ENCODE assay signal across 15 cellular contexts in genomic region chr1:183304466-183305122, GRCh38.
A peak's percentile ranks its signal among the peaks of the same experiment; 100 is the strongest.
DNase-seq lines count a peak whose midpoint lies in the region; ATAC-seq and TF ChIP-seq lines count a peak whose summit lies in the region.
"Had no signal": no experiment of that assay in that cellular context is flagged by ENCODE, and none has a peak within 500 bp of the region (broad histone marks: within the 10 kb centered on the region; RNA-seq: fewer than 3 reads in every experiment).

No MANE protein-coding gene starts in this region.

- peaks cover 7% of the 10 kb centered on the region for H3K9me3 Mint-ChIP-seq in mesothelial cell of epicardium
- peaks cover 0 to under 1% (median 0%) of the 10 kb centered on the region in 5 donors for H3K9me3 Mint-ChIP-seq in CD8-positive, alpha-beta memory T cell
- peaks cover 8% of the 10 kb centered on the region for H3K9me3 Mint-ChIP-seq in WTC11
- no peaks in the 10 kb centered on the region for H3K9me3 Mint-ChIP-seq in MCF 10A (ENCODE audit: unreplicated experiment)
- H3K9me3 Mint-ChIP-seq: T-cell had no signal

- peaks cover 3% of the 10 kb centered on the region for H3K27me3 ChIP-seq in CD8-positive, alpha-beta memory T cell (ENCODE audit: insufficient read depth, low read length, poor library complexity, severe bottlenecking)
- H3K27me3 ChIP-seq: esophagus muscularis mucosa had no signal

- CTCF ChIA-PET in CD8-positive, alpha-beta memory T cell (lab: Charles Lee), result no interaction called here
- CTCF ChIA-PET in WTC11 (lab: Charles Lee), result interaction anchor here (0.8 to 2.6 kb wide), 3 partner anchors 23 to 45 kb away, joined by 3 to 25 read pairs (median 14); no protein-coding TSS in a partner anchor
- CTCF ChIA-PET in MCF 10A (lab: Yijun Ruan, JAX), result interaction anchor here (0.5 to 8.8 kb wide), 9 partner anchors 11 to 344 kb away, joined by 3 to 89 read pairs (median 5); no protein-coding TSS in a partner anchor

- H3K27ac Mint-ChIP-seq in mesothelial cell of epicardium (peak overlapping the region; percentile 6), WTC11 (no peak overlapping the region), MCF 10A (ENCODE audit: low read depth, unreplicated experiment) (no peak overlapping the region)
- H3K27ac Mint-ChIP-seq in CD8-positive, alpha-beta memory T cell, result no peak overlapping the region
- H3K27ac Mint-ChIP-seq: T-cell had no signal

- no peak for ATAC-seq in GM18868 (IDR thresholded peaks at IDR 0.05; ENCODE audit: unreplicated experiment)
- ATAC-seq in WTC11, result no peak
- ATAC-seq: T-cell had no signal

- H3K36me3 ChIP-seq in CD8-positive, alpha-beta memory T cell (ENCODE audit: insufficient read depth, low read length), result no peaks in the 10 kb centered on the region
- H3K36me3 ChIP-seq: esophagus muscularis mucosa had no signal

- in situ Hi-C loops in G401 (cut with HindIII; ENCODE audit: low sequenced_read_pairs), result no loop called here

- H3K4me1 Mint-ChIP-seq in mesothelial cell of epicardium (peaks cover 38% of the 10 kb centered on the region), WTC11 (peaks cover 48% of the 10 kb centered on the region), MCF 10A (ENCODE audit: insufficient read depth, unreplicated experiment) (peaks cover 21% of the 10 kb centered on the region)
- H3K4me1 Mint-ChIP-seq in CD8-positive, alpha-beta memory T cell, result no peaks in the 10 kb centered on the region
- H3K4me1 Mint-ChIP-seq: T-cell had no signal

- H3K27ac ChIP-seq in CD8-positive, alpha-beta memory T cell (ENCODE audit: low read depth, low read length), result no peak overlapping the region

- no peaks in the 10 kb centered on the region for H3K36me3 Mint-ChIP-seq in mesothelial cell of epicardium
- H3K36me3 Mint-ChIP-seq in CD8-positive, alpha-beta memory T cell, result no peaks in the 10 kb centered on the region
- no peaks in the 10 kb centered on the region for H3K36me3 Mint-ChIP-seq in WTC11
- H3K36me3 Mint-ChIP-seq in MCF 10A (ENCODE audit: insufficient read depth, unreplicated experiment), result peaks cover 4% of the 10 kb centered on the region
- H3K36me3 Mint-ChIP-seq: T-cell had no signal

- BruUV-seq in MCF 10A (replicated peaks; lab: Mats Ljungman, UMichigan), result no TSS peak

- TF ChIP-seq CTCF in mesothelial cell of epicardium (IDR thresholded peaks at IDR 0.05; ENCODE audit: unreplicated experiment) (no peak), WTC11 (IDR thresholded peaks at IDR 0.05) (no peak), MCF 10A (IDR thresholded peaks at IDR 0.05; ENCODE audit: unreplicated experiment) (no peak)

- POLR2A ChIA-PET in CD8-positive, alpha-beta memory T cell (lab: Charles Lee), result no interaction called here
- POLR2A ChIA-PET in WTC11 (lab: Charles Lee) (no interaction called here), MCF 10A (lab: Yijun Ruan, JAX) (interaction anchor here (0.7 to 2.1 kb wide), 6 partner anchors 12 to 716 kb away, joined by 3 to 5 read pairs (median 3); partner anchors contain the start of gene RNASEL)

- H3K4me1 ChIP-seq in CD8-positive, alpha-beta memory T cell (ENCODE audit: insufficient read depth, low read length), result no peaks in the 10 kb centered on the region

- no peaks in the 10 kb centered on the region for H3K9me3 ChIP-seq in CD8-positive, alpha-beta memory T cell (ENCODE audit: low read length)
- H3K9me3 ChIP-seq: esophagus muscularis mucosa had no signal

- intact Hi-C loops in MCF 10A (cut with micrococcal nuclease), result no loop called here

- H3K4me3 Mint-ChIP-seq in mesothelial cell of epicardium (no peak overlapping the region), WTC11 (no peak overlapping the region), MCF 10A (ENCODE audit: unreplicated experiment) (no peak overlapping the region)
- no peak overlapping the region for H3K4me3 Mint-ChIP-seq in CD8-positive, alpha-beta memory T cell
- H3K4me3 Mint-ChIP-seq: T-cell had no signal

- no peaks in the 10 kb centered on the region for H3K27me3 Mint-ChIP-seq in mesothelial cell of epicardium (ENCODE audit: low read depth)
- peaks cover 9 to 25% of the 10 kb centered on the region in 2 donors for H3K27me3 Mint-ChIP-seq in CD8-positive, alpha-beta memory T cell
- H3K27me3 Mint-ChIP-seq in WTC11 (ENCODE audit: low read depth), result no peaks in the 10 kb centered on the region; the same call in none of the 2 replicates
- H3K27me3 Mint-ChIP-seq in MCF 10A (ENCODE audit: insufficient read depth, unreplicated experiment), result no peaks in the 10 kb centered on the region

- DNase-seq in G401 (ENCODE audit: low spot score), result peak; percentile 80
- peak; percentile 90 for DNase-seq in NCI-H2107 treated with DMSO at 0.1 percent for 48 hours (lab: John Stamatoyannopoulos, UW; ENCODE audit: unreplicated experiment)
- peak; percentile 64 for DNase-seq in SHP77 treated with DMSO at 0.1 percent for 48 hours (lab: John Stamatoyannopoulos, UW)
- no peak for DNase-seq in mesothelial cell of epicardium (ENCODE audit: low spot score in 2 of 2, unreplicated experiment in 2 of 2)
- DNase-seq in CD8-positive, alpha-beta memory T cell, result no peak
- DNase-seq in WTC11 (ENCODE audit: low spot score), result no peak
- no peak for DNase-seq in MCF 10A (ENCODE audit: unreplicated experiment)
- DNase-seq: activated CD4-positive, alpha-beta T cell treated with anti-CD3 and anti-CD28 coated beads for 48 hours; activated effector memory CD4-positive, alpha-beta T cell treated with anti-CD3 and anti-CD28 coated beads, Interleukin-2, amount 50 U/mL, for 16 hours; GF-D8; stimulated activated CD4-positive, alpha-beta T cell treated with anti-CD3 and anti-CD28 coated beads, Interleukin-4, amount 100 ng/mL, for 1 hour; stimulated activated naive CD4-positive, alpha-beta T cell treated with Interleukin-2 at 50 U/mL for 16 hours; T-cell had no signal

- no peak overlapping the region for H3K4me3 ChIP-seq in CD8-positive, alpha-beta memory T cell (ENCODE audit: low read length)
- H3K4me3 ChIP-seq: esophagus muscularis mucosa had no signal

TF ChIP-seq in WTC11, 78 proteins besides CTCF, POLR2A, EP300 and RAD21 (continues in another document):
- TF ChIP-seq, protein P1, sequence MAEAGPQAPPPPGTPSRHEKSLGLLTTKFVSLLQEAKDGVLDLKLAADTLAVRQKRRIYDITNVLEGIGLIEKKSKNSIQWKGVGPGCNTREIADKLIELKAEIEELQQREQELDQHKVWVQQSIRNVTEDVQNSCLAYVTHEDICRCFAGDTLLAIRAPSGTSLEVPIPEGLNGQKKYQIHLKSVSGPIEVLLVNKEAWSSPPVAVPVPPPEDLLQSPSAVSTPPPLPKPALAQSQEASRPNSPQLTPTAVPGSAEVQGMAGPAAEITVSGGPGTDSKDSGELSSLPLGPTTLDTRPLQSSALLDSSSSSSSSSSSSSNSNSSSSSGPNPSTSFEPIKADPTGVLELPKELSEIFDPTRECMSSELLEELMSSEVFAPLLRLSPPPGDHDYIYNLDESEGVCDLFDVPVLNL (CRISPR knock-in tag; IDR thresholded peaks at IDR 0.05; ENCODE audit: borderline replicate concordance, low read depth), result no peak
- no peak for TF ChIP-seq MXD4 (CRISPR knock-in tag; IDR thresholded peaks at IDR 0.05; ENCODE audit: borderline replicate concordance)
- TF ChIP-seq, protein P2, sequence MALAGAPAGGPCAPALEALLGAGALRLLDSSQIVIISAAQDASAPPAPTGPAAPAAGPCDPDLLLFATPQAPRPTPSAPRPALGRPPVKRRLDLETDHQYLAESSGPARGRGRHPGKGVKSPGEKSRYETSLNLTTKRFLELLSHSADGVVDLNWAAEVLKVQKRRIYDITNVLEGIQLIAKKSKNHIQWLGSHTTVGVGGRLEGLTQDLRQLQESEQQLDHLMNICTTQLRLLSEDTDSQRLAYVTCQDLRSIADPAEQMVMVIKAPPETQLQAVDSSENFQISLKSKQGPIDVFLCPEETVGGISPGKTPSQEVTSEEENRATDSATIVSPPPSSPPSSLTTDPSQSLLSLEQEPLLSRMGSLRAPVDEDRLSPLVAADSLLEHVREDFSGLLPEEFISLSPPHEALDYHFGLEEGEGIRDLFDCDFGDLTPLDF (CRISPR knock-in tag; IDR thresholded peaks at IDR 0.05), result no peak
- no peak for TF ChIP-seq SMAD3 (CRISPR knock-in tag; IDR thresholded peaks at IDR 0.05; ENCODE audit: borderline replicate concordance)
- TF ChIP-seq ATF1 (CRISPR knock-in tag; IDR thresholded peaks at IDR 0.05), result no peak
- no peak for TF ChIP-seq ESRRA (CRISPR knock-in tag; IDR thresholded peaks at IDR 0.05; ENCODE audit: borderline replicate concordance)
- no peak for TF ChIP-seq ZNF423 (CRISPR knock-in tag; IDR thresholded peaks at IDR 0.05)
- TF ChIP-seq, protein P3, sequence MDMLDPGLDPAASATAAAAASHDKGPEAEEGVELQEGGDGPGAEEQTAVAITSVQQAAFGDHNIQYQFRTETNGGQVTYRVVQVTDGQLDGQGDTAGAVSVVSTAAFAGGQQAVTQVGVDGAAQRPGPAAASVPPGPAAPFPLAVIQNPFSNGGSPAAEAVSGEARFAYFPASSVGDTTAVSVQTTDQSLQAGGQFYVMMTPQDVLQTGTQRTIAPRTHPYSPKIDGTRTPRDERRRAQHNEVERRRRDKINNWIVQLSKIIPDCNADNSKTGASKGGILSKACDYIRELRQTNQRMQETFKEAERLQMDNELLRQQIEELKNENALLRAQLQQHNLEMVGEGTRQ (CRISPR knock-in tag; IDR thresholded peaks at IDR 0.05), result no peak
- TF ChIP-seq ZNF671 (CRISPR knock-in tag; IDR thresholded peaks at IDR 0.05), result no peak
- TF ChIP-seq RORB (CRISPR knock-in tag; IDR thresholded peaks at IDR 0.05), result no peak
- no peak for TF ChIP-seq ZNF416 (CRISPR knock-in tag; IDR thresholded peaks at IDR 0.05)
- TF ChIP-seq, protein P4, sequence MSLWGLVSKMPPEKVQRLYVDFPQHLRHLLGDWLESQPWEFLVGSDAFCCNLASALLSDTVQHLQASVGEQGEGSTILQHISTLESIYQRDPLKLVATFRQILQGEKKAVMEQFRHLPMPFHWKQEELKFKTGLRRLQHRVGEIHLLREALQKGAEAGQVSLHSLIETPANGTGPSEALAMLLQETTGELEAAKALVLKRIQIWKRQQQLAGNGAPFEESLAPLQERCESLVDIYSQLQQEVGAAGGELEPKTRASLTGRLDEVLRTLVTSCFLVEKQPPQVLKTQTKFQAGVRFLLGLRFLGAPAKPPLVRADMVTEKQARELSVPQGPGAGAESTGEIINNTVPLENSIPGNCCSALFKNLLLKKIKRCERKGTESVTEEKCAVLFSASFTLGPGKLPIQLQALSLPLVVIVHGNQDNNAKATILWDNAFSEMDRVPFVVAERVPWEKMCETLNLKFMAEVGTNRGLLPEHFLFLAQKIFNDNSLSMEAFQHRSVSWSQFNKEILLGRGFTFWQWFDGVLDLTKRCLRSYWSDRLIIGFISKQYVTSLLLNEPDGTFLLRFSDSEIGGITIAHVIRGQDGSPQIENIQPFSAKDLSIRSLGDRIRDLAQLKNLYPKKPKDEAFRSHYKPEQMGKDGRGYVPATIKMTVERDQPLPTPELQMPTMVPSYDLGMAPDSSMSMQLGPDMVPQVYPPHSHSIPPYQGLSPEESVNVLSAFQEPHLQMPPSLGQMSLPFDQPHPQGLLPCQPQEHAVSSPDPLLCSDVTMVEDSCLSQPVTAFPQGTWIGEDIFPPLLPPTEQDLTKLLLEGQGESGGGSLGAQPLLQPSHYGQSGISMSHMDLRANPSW (CRISPR knock-in tag; conservative IDR thresholded peaks at IDR 0.05; ENCODE audit: low read depth), result no peak
- TF ChIP-seq NR1H2 (CRISPR knock-in tag; IDR thresholded peaks at IDR 0.05), result no peak

Comparison
In these comparisons a context has a peak if more than half of its experiments do, and no peak if none do; other contexts are left out.
1. DNase-seq: peak in G401 (single experiment), NCI-H2107 treated with DMSO at 0.1 percent for 48 hours (single experiment) and SHP77 treated with DMSO at 0.1 percent for 48 hours (single experiment); none in mesothelial cell of epicardium (0 of 2), CD8-positive, alpha-beta memory T cell (0 of 5), WTC11 (single experiment) and MCF 10A (single experiment).